In genomic region chr5:150758534-150759333, GRCh38 we compare ENCODE assay signal across 8 cellular contexts. TPM values are rescaled to one million over a fixed set of nuclear protein-coding genes. Genes with fewer than 3 reads are reported as not detected.
DNase-seq lines count a peak whose midpoint lies in the region; ATAC-seq and TF ChIP-seq lines count a peak whose summit lies in the region.

Gene DCTN4, minus strand, starts transcription at chr5:150759017. Its CDS starts 24 bp downstream, at chr5:150758993.

- TF ChIP-seq EP300 in Ishikawa (IDR thresholded peaks at IDR 0.05; ENCODE audit: borderline replicate concordance), result no peak; the same call in 1 of the 2 replicates

- H3K27me3 ChIP-seq in mononuclear cell (ENCODE audit: insufficient read depth, low read length), result no peaks in the 10 kb centered on the region

- peaks cover 52% of the 10 kb centered on the region for H3K4me1 ChIP-seq in mononuclear cell (ENCODE audit: insufficient read depth, low read length)

- peak within 1 kb of the TSS; percentile 81 for H3K4me3 ChIP-seq in mononuclear cell (ENCODE audit: low read length)

- no peaks in the 10 kb centered on the region for H3K9me3 ChIP-seq in mononuclear cell (ENCODE audit: low read depth, low read length)

- peak; percentile 97 for ATAC-seq in GM21619 (IDR thresholded peaks at IDR 0.05; ENCODE audit: unreplicated experiment)

- peak within 1 kb of the TSS; percentile 95 for H3K27ac ChIP-seq in epithelial cell of prostate

- no peak for TF ChIP-seq RAD21 in Ishikawa (IDR thresholded peaks at IDR 0.05; ENCODE audit: low read depth)

- DNase-seq in DMS153 treated with DMSO at 0.1 percent for 48 hours (lab: John Stamatoyannopoulos, UW; ENCODE audit: unreplicated experiment) (peak; percentile 70), OCI-M2 (lab: John Stamatoyannopoulos, UW; ENCODE audit: unreplicated experiment) (peak; percentile 95), activated T-cell treated with anti-CD3 and anti-CD28 coated beads for 4 hours (peak; percentile 89), epithelial cell of prostate (ENCODE audit: low read depth, low spot score) (peak; percentile 97)
- DNase-seq in stimulated activated CD8-positive, alpha-beta memory T cell treated with anti-CD3 and anti-CD28 coated beads, Interleukin-4, amount 100 ng/mL, for 1 hour (ENCODE audit: low read depth in 2 of 2, low spot score in 1 of 2), result peak; percentile 86

TF ChIP-seq in Ishikawa, 13 proteins besides CTCF, POLR2A, EP300 and RAD21:
- TF ChIP-seq NFIC (IDR thresholded peaks at IDR 0.05) (no peak), TAF1 (IDR thresholded peaks at IDR 0.05; ENCODE audit: low read depth) (peak; percentile 96), FOXM1 (IDR thresholded peaks at IDR 0.05; ENCODE audit: borderline replicate concordance, low read depth) (no peak), REST (IDR thresholded peaks at IDR 0.05; ENCODE audit: low read depth) (no peak), CEBPB (IDR thresholded peaks at IDR 0.05) (no peak), TCF12 (IDR thresholded peaks at IDR 0.05; ENCODE audit: low read depth) (no peak; the same call in 1 of the 2 replicates), EGR1 (IDR thresholded peaks at IDR 0.05) (no peak; the same call in 1 of the 2 replicates), CREB1 (IDR thresholded peaks at IDR 0.05; ENCODE audit: low read depth) (peak; percentile 86), TEAD4 (IDR thresholded peaks at IDR 0.05) (no peak), YY1 (IDR thresholded peaks at IDR 0.05; ENCODE audit: low read depth) (peak; percentile 95), USF1 (IDR thresholded peaks at IDR 0.05) (peak; percentile 100), ZBTB7A (IDR thresholded peaks at IDR 0.05; ENCODE audit: low read depth) (no peak), MAX (IDR thresholded peaks at IDR 0.05) (peak; percentile 97)

RNA-seq across cellular contexts. Expression of gene DCTN4, which starts in this region (rescaled TPM):
- total RNA-seq in mononuclear cell, result 111 TPM

Comparison
In these comparisons a context has a peak if more than half of its experiments do, and no peak if none do; other contexts are left out.
1. Peak in every context shown above with its lines: DNase-seq, ATAC-seq, H3K4me3 ChIP-seq and H3K27ac ChIP-seq.